In the genomic region with DNA sequence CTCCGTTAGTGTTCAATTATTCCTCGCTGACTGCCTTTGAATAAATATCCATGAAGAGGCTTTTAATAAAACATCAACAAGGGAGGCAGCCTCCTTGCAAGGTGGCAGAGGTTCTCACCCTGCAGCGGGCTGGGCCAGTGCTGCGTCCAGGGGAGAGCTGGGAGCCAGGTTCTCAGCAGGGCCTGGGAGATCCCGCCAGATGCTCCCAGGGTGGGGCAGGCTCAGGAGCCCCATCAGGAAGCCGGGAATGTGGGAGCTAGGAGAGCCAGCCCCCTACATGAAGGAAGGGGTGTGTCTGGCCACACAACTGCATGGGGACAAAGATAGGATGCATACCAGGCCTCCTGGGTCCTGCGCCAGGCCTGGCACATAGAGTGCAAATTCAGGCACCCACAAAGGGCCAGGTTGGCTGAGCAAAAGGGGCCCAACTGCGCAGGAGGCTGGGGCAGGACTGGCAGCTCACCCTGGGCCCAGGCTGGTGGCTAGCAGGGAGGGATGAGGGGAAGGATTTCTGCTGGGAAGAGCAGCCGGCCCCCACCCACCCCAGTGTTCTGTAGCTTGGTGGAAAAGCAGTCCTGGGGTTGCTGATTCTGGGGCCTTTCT, we compare ENCODE assay signal across 28 cellular contexts. TPM values are rescaled to one million over a fixed set of nuclear protein-coding genes. Genes with fewer than 3 reads are reported as not detected.
"Had no signal": no experiment of that assay in that cellular context is flagged by ENCODE, and none has a peak within 500 bp of the region (broad histone marks: within the 10 kb centered on the region; RNA-seq: fewer than 3 reads in every experiment).

No MANE protein-coding gene starts in this region.

- H3K36me3 Mint-ChIP-seq: activated naive CD8-positive, alpha-beta T cell; neural progenitor cell had no signal

- H3K27me3 ChIP-seq: adrenal gland, ascending aorta, brain microvascular endothelial cell, colonic mucosa, gastrocnemius medialis, neural progenitor cell, thyroid gland had no signal

- H3K4me3 Mint-ChIP-seq: activated CD8-positive, alpha-beta T cell treated with anti-CD3 and anti-CD28 coated beads, Interleukin-2, amount 10 ng/mL, durations not matched to agents 7 days and 5 days; activated naive CD8-positive, alpha-beta T cell; activated T-helper 1 cell treated with anti-CD3 and anti-CD28 coated beads, Interleukin-12 subunit alpha, Interleukin-12 subunit beta, Interleukin-2, Interleukin-4 antibody, amounts not matched to agents 30 ng/mL and 10 ng/mL and 1 ng/mL, durations not matched to agents 14 hours and 24 hours and 36 hours; endodermal cell; naive thymus-derived CD4-positive, alpha-beta T cell; neural progenitor cell had no signal

- DNase-seq: activated CD4-positive, alpha-beta T cell treated with anti-CD3 and anti-CD28 coated beads for 1 hour; activated CD4-positive, alpha-beta T cell treated with anti-CD3 and anti-CD28 coated beads, Interleukin-2, amount 50 U/mL, for 1 hour; activated CD8-positive, alpha-beta T cell treated with anti-CD3 and anti-CD28 coated beads, Interleukin-2, amount 10 ng/mL, durations not matched to agents 7 days and 5 days; adrenal gland; brain microvascular endothelial cell; central memory CD4-positive, alpha-beta T cell; colonic mucosa; endodermal cell; esophagus squamous epithelium; gastrocnemius medialis; hypothalamus; left cardiac atrium; lower lobe of right lung; mesendoderm; naive thymus-derived CD4-positive, alpha-beta T cell; retina; stimulated activated CD4-positive, alpha-beta T cell treated with anti-CD3 and anti-CD28 coated beads, Interleukin-4, amount 100 ng/mL, for 1 hour; stimulated activated naive CD4-positive, alpha-beta T cell; T-helper 1 cell; thyroid gland had no signal

- H3K27ac Mint-ChIP-seq: activated CD8-positive, alpha-beta T cell treated with anti-CD3 and anti-CD28 coated beads, Interleukin-2, amount 10 ng/mL, durations not matched to agents 7 days and 5 days; activated naive CD8-positive, alpha-beta T cell; activated T-helper 1 cell treated with anti-CD3 and anti-CD28 coated beads, Interleukin-12 subunit alpha, Interleukin-12 subunit beta, Interleukin-2, Interleukin-4 antibody, amounts not matched to agents 30 ng/mL and 10 ng/mL and 1 ng/mL, durations not matched to agents 14 hours and 24 hours and 36 hours; endodermal cell; naive thymus-derived CD4-positive, alpha-beta T cell; neural progenitor cell; progenitor cell of endocrine pancreas had no signal

- ATAC-seq: activated CD8-positive, alpha-beta T cell treated with anti-CD3 and anti-CD28 coated beads, Interleukin-2, amount 10 ng/mL, durations not matched to agents 7 days and 5 days; gastrocnemius medialis; left cardiac atrium; naive thymus-derived CD4-positive, alpha-beta T cell had no signal

- FAIRE-seq: islet of Langerhans, urothelium cell line had no signal

- H3K4me1 ChIP-seq: adrenal gland, ascending aorta, colonic mucosa, esophagus squamous epithelium, gastrocnemius medialis, lower lobe of right lung, neural progenitor cell, thyroid gland had no signal

- H3K27ac ChIP-seq: adrenal gland, ascending aorta, brain microvascular endothelial cell, colonic mucosa, esophagus squamous epithelium, gastrocnemius medialis, lower lobe of right lung, neural progenitor cell, thyroid gland had no signal

- H3K4me3 ChIP-seq: adrenal gland, ascending aorta, colonic mucosa, esophagus squamous epithelium, gastrocnemius medialis, lower lobe of right lung, neural progenitor cell, thyroid gland had no signal

- H3K36me3 ChIP-seq: adrenal gland, ascending aorta, brain microvascular endothelial cell, colonic mucosa, esophagus squamous epithelium, gastrocnemius medialis, lower lobe of right lung, neural progenitor cell, thyroid gland had no signal

- H3K4me1 Mint-ChIP-seq: naive thymus-derived CD4-positive, alpha-beta T cell; neural progenitor cell had no signal

- H3K9me3 ChIP-seq: adrenal gland, colonic mucosa, esophagus squamous epithelium, gastrocnemius medialis, lower lobe of right lung, thyroid gland had no signal

RNA-seq across cellular contexts. Expression of gene VSTM2B, which starts 22.8 kb away (rescaled TPM):
- total RNA-seq: activated CD8-positive, alpha-beta T cell treated with anti-CD3 and anti-CD28 coated beads, Interleukin-2, amount 10 ng/mL, durations not matched to agents 7 days and 5 days; activated T-helper 1 cell treated with anti-CD3 and anti-CD28 coated beads, Interleukin-12 subunit alpha, Interleukin-12 subunit beta, Interleukin-2, Interleukin-4 antibody, amounts not matched to agents 30 ng/mL and 10 ng/mL and 1 ng/mL, durations not matched to agents 14 hours and 24 hours and 36 hours; adrenal gland; ascending aorta; colonic mucosa; esophagus squamous epithelium; gastrocnemius medialis; left cardiac atrium; lower lobe of right lung; osteoblast; progenitor cell of endocrine pancreas; thyroid gland had no signal
- polyA plus RNA-seq: naive thymus-derived CD4-positive, alpha-beta T cell had no signal
